Comparison of ENCODE assay signal across 16 cellular contexts in the genomic region with DNA sequence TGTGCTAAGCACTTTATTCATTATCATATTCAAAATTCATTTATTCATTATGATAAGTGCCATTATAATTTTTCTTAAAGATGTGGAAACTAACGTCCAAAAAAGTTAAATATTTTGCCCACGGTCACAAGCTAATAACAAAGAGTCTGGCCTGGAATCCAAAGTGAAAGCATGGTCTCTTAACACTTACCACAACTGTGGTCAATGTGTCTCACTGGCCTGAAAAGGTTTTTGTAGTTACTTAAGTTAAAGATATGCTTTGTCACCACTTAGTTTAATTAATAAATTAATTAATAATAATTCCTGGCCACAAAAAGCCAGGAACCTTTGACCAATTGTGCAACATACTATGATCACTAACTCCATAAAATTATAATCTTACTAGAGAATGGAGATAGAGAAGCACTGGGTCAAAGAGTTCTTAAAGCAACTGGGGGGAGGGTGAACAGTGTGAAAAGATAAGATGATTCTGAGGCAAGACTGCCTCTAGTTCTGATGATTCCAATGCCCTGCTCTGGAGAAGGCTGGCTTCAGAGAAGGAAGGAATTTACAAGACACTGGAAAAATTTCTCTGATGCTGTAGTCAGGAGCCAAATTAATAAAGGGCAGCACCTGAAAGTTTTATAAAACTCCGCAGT. TPM values are rescaled to one million over a fixed set of nuclear protein-coding genes. Genes with fewer than 3 reads are reported as not detected.
DNase-seq lines count a peak whose midpoint lies in the region; ATAC-seq, FAIRE-seq and TF ChIP-seq lines count a peak whose summit lies in the region.
"Had no signal": no experiment of that assay in that cellular context is flagged by ENCODE, and none has a peak within 500 bp of the region (broad histone marks: within the 10 kb centered on the region; RNA-seq: fewer than 3 reads in every experiment).

No MANE protein-coding gene starts in this region.

- H3K36me3 ChIP-seq in iPS-15b (ENCODE audit: control insufficient read depth, insufficient read depth, low read length) (no peaks in the 10 kb centered on the region), stomach smooth muscle (ENCODE audit: control insufficient read depth in 2 of 2, insufficient read depth in 2 of 2, low read length in 2 of 2) (peaks cover 0 to 2% of the 10 kb centered on the region in 2 donors), pancreas (no peaks in the 10 kb centered on the region), upper lobe of right lung (no peaks in the 10 kb centered on the region)
- H3K36me3 ChIP-seq: lower lobe of right lung had no signal

- H3K9me3 ChIP-seq in iPS-15b (ENCODE audit: control insufficient read depth, insufficient read depth, low read length), result no peaks in the 10 kb centered on the region
- H3K9me3 ChIP-seq in stomach smooth muscle (ENCODE audit: control insufficient read depth in 2 of 2, low read length in 2 of 2), result no peaks in the 10 kb centered on the region
- H3K9me3 ChIP-seq in pancreas, result no peaks in the 10 kb centered on the region
- H3K9me3 ChIP-seq in upper lobe of right lung, result no peaks in the 10 kb centered on the region
- H3K9me3 ChIP-seq: lower lobe of right lung had no signal

- H3K4me1 ChIP-seq in iPS-15b (ENCODE audit: control insufficient read depth, insufficient read depth, low read length) (peaks cover 57% of the 10 kb centered on the region), stomach smooth muscle (ENCODE audit: control insufficient read depth, insufficient read depth, low read length) (peaks cover 75% of the 10 kb centered on the region), pancreas (peaks cover 23 to 38% (median 25%) of the 10 kb centered on the region in 3 donors), upper lobe of right lung (peaks cover 57% of the 10 kb centered on the region)

- H3K4me3 ChIP-seq in iPS-15b (ENCODE audit: low read depth, low read length) (no peak overlapping the region), stomach smooth muscle (ENCODE audit: low read length in 2 of 2) (no peak overlapping the region), pancreas (no peak overlapping the region), upper lobe of right lung (no peak overlapping the region)
- H3K4me3 ChIP-seq: lower lobe of right lung had no signal

- FAIRE-seq in pancreas (lab: Jason Lieb, UNC), result no peak

- H3K9ac ChIP-seq in iPS-15b (ENCODE audit: low read depth, low read length), result peak overlapping the region; percentile 26
- H3K9ac ChIP-seq in stomach smooth muscle (ENCODE audit: low read length in 2 of 2), result no peak overlapping the region

- peak overlapping the region; percentile 78 for H3K27ac ChIP-seq in stomach smooth muscle (ENCODE audit: low read length)
- no peak overlapping the region for H3K27ac ChIP-seq in pancreas
- no peak overlapping the region for H3K27ac ChIP-seq in upper lobe of right lung

- no peaks in the 10 kb centered on the region for H3K27me3 ChIP-seq in iPS-15b (ENCODE audit: control insufficient read depth, insufficient read depth, low read length)
- H3K27me3 ChIP-seq in stomach smooth muscle (ENCODE audit: control insufficient read depth in 1 of 2, insufficient read depth in 2 of 2, low read length in 2 of 2), result no peaks in the 10 kb centered on the region
- no peaks in the 10 kb centered on the region for H3K27me3 ChIP-seq in pancreas
- H3K27me3 ChIP-seq in upper lobe of right lung, result no peaks in the 10 kb centered on the region

- WGBS in pancreas, 2 donors, result 85 to 88% methylated on average over 3 of the region's 3 CpGs

- DNase-seq in NCI-H226 (peak; percentile 57), astrocyte of the hippocampus (ENCODE audit: low read depth, low spot score) (peak; percentile 21), pancreas (no peak), upper lobe of right lung (no peak)
- no peak for DNase-seq in stimulated activated CD4-positive, alpha-beta T cell treated with anti-CD3 and anti-CD28 coated beads, Interleukin-4, amount 100 ng/mL, for 24 hours
- DNase-seq in activated CD4-positive, alpha-beta T cell treated with anti-CD3 and anti-CD28 coated beads, Interleukin-2, amount 50 U/mL, for 48 hours, result no peak
- DNase-seq: activated naive CD8-positive, alpha-beta T cell treated with anti-CD3 and anti-CD28 coated beads for 36 hours; activated T-cell treated with anti-CD3 and anti-CD28 coated beads, Interleukin-2, amount 50 U/mL, for 24 hours; H7; lower lobe of right lung; MV-4-11; NCI-H2171; SHP77 treated with DMSO at 0.1 percent for 48 hours had no signal

- TF ChIP-seq CTCF in pancreas (IDR thresholded peaks at IDR 0.05) (no peak), upper lobe of right lung (IDR thresholded peaks at IDR 0.05) (no peak)

- intact Hi-C loops in pancreas (cut with DNase I), result no loop called here
- intact Hi-C loops in upper lobe of right lung (cut with DNase I), result no loop called here

- ATAC-seq in pancreas (no peak), upper lobe of right lung (no peak)
- ATAC-seq: stimulated activated memory B cell treated with anti-CD40 and anti-IgM and Interleukin-4, amounts not matched to agents 10 μg/mL and 1 μg/mL and 100 μg/mL, for 72 hours had no signal

RNA-seq across cellular contexts. Expression of gene NPTN, which starts 32.7 kb away (rescaled TPM):
- total RNA-seq in pancreas, result 10 to 100 TPM; 27.6 to 57.3 (median 36.8) TPM
- 10 to 100 TPM; 16.2 to 61.9 TPM for polyA plus RNA-seq in pancreas
- total RNA-seq in upper lobe of right lung, result 131 TPM

Comparison
In these comparisons a context has a peak if more than half of its experiments do, and no peak if none do; other contexts are left out.
1. DNase-seq: peak in NCI-H226 (single experiment) and astrocyte of the hippocampus (single experiment); none in pancreas (0 of 6), upper lobe of right lung (single experiment), stimulated activated CD4-positive, alpha-beta T cell treated with anti-CD3 and anti-CD28 coated beads, Interleukin-4, amount 100 ng/mL, for 24 hours (single experiment) and activated CD4-positive, alpha-beta T cell treated with anti-CD3 and anti-CD28 coated beads, Interleukin-2, amount 50 U/mL, for 48 hours (0 of 2).